Comparison of ENCODE assay signal across 1 cellular context in genomic region chr9:95875305-95876137, GRCh38.
TF ChIP-seq lines count a peak whose summit lies in the region.

Gene ERCC6L2, plus strand, starts transcription at chr9:95875691. Its CDS starts 348 bp downstream, at chr9:95876039.

TF ChIP-seq in GM23338, 12 proteins besides CTCF, POLR2A, EP300 and RAD21 (continued from another document):
- TF ChIP-seq ZNF462 (CRISPR knock-in tag; IDR thresholded peaks at IDR 0.05) (no peak), JUNB (IDR thresholded peaks at IDR 0.05; ENCODE audit: unreplicated experiment) (no peak), EZH2 (IDR thresholded peaks at IDR 0.05; ENCODE audit: low read depth, unreplicated experiment) (no peak), STAT1 (IDR thresholded peaks at IDR 0.05; ENCODE audit: unreplicated experiment) (no peak), REST (IDR thresholded peaks at IDR 0.05; ENCODE audit: unreplicated experiment) (no peak), NANOG (IDR thresholded peaks at IDR 0.05; ENCODE audit: borderline replicate concordance) (no peak), POLR2AphosphoS5 (IDR thresholded peaks at IDR 0.05; ENCODE audit: low read depth) (peak; percentile 86), CREB1 (CRISPR knock-in tag; IDR thresholded peaks at IDR 0.05; ENCODE audit: low read depth) (peak; percentile 67; the same call in 1 of the 2 replicates), EZH2phosphoT487 (IDR thresholded peaks at IDR 0.05; ENCODE audit: unreplicated experiment) (no peak), ETS1 (IDR thresholded peaks at IDR 0.05) (peak; percentile 76)
